Comparison of ENCODE assay signal across 23 cellular contexts in the genomic region with DNA sequence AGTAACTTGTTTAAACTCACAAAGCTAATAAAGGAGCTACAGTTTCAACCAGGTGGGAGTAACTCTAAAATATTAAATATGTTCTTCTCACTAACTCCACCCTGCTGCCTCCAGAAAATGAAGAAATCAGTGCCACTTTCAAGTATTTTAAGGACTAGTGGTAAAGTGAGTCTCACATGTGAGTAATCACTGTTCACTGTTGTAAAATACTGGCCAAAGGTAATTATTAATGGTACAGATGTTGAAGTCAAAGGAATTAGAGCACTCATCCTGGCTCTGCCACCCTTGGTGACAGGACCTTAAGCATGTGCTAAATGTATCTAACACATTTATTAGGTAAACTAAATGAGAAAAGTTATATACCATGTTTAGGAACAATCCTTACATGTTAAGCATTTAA.
"Had no signal": no experiment of that assay in that cellular context is flagged by ENCODE, and none has a peak within 500 bp of the region (broad histone marks: within the 10 kb centered on the region; RNA-seq: fewer than 3 reads in every experiment).

No MANE protein-coding gene starts in this region.

- DNase-seq: colonic mucosa; cortex of kidney; dermis blood vessel endothelial cell; dorsolateral prefrontal cortex; effector CD4-positive, alpha-beta T cell; effector CD8-positive, alpha-beta T cell; effector memory CD4-positive, alpha-beta T cell; effector memory CD8-positive, alpha-beta T cell; endodermal cell; erythroblast; esophagus squamous epithelium; foreskin fibroblast; foreskin keratinocyte; foreskin melanocyte; gastrocnemius medialis; glutamatergic neuron; head of caudate nucleus; heart left ventricle; heart right ventricle had no signal

- FAIRE-seq: colon, endometrium, endothelial cell of umbilical vein, frontal cortex had no signal
